In genomic region chr19:38686530-38686888, GRCh38 we compare ENCODE assay signal across 8 cellular contexts. TPM values are rescaled to one million over a fixed set of nuclear protein-coding genes. Genes with fewer than 3 reads are reported as not detected.
DNase-seq lines count a peak whose midpoint lies in the region; ATAC-seq and TF ChIP-seq lines count a peak whose summit lies in the region.

No MANE protein-coding gene starts in this region.

- no peaks in the 10 kb centered on the region for H3K9me3 ChIP-seq in iPS-20b (ENCODE audit: insufficient read depth, low read depth, low read length)
- H3K9me3 ChIP-seq in testis: no peaks in the 10 kb centered on the region
- H3K9me3 ChIP-seq in MG63: no peaks in the 10 kb centered on the region

- H3K4me1 ChIP-seq in iPS-20b (ENCODE audit: insufficient read depth, low read length) (peaks cover 40% of the 10 kb centered on the region), testis (peaks cover 34% of the 10 kb centered on the region)

- WGBS in testis, 2 donors: 89 to 93% methylated on average over 5 of the region's 5 CpGs

- H3K4me3 ChIP-seq in iPS-20b (ENCODE audit: low read length) (peak overlapping the region; percentile 39; the same call in 1 of the 2 replicates), testis (no peak overlapping the region), MG63 (no peak overlapping the region)

- H3K27me3 ChIP-seq in iPS-20b (ENCODE audit: insufficient read depth, low read length): no peaks in the 10 kb centered on the region
- no peaks in the 10 kb centered on the region for H3K27me3 ChIP-seq in testis
- no peaks in the 10 kb centered on the region for H3K27me3 ChIP-seq in MG63

- TF ChIP-seq POLR2A in testis (IDR thresholded peaks at IDR 0.05): no peak

- no peak for ATAC-seq in HG03469 (IDR thresholded peaks at IDR 0.05; ENCODE audit: unreplicated experiment)

- H3K27ac ChIP-seq in iPS-20b (ENCODE audit: low read length) (peak overlapping the region; percentile 97), testis (peak overlapping the region; percentile 50 to 58)

- TF ChIP-seq CTCF in testis (IDR thresholded peaks at IDR 0.05): no peak

- peak overlapping the region; percentile 72; the same call in 1 of the 2 replicates for H3K9ac ChIP-seq in iPS-20b (ENCODE audit: low read depth, low read length)

- H3K36me3 ChIP-seq in iPS-20b (ENCODE audit: insufficient read depth, low read depth, low read length) (0 out of 2 replicates have a peak, but pooled peaks cover 3% of the 10 kb centered on the region), testis (ENCODE audit: low read depth, missing control alignments) (no peaks in the 10 kb centered on the region), MG63 (peaks cover 70% of the 10 kb centered on the region)

- intact Hi-C loops in testis (cut with DNase I; ENCODE audit: low total_unique reads): no loop called here

- DNase-seq in activated naive CD4-positive, alpha-beta T cell treated with Interleukin-2 at 50 U/mL for 16 hours: peak; percentile 43
- DNase-seq in activated naive CD4-positive, alpha-beta T cell (lab: John Stamatoyannopoulos, UW): no peak
- DNase-seq in activated T-cell treated with anti-CD3 and anti-CD28 coated beads, Interleukin-2, amount 50 U/mL, for 1 hour: peak; percentile 52
- DNase-seq in testis: no peak
- no peak for DNase-seq in ACHN
- DNase-seq in MG63: no peak

- in situ Hi-C loops in ACHN (cut with HindIII; ENCODE audit: low pct_ligation_motif_present, low pct_unique_long_range_greater_than_20kb, low sequenced_read_pairs): no loop called here

RNA-seq across cellular contexts. Expression of gene ACTN4, which starts 39.1 kb away (rescaled TPM):
- 100 to 1,000 TPM; 112 to 135 TPM for total RNA-seq in testis
- polyA plus RNA-seq in testis (ENCODE audit: insufficient read depth, low read depth, low replicate concordance): 158 TPM
- 476 and 621 TPM in 2 replicates for total RNA-seq in MG63 (2014; rRNA removed; shearing (Covaris generic); ENCODE audit: low replicate concordance)

RNA-seq across cellular contexts. Expression of gene CAPN12, which starts 57.8 kb away (rescaled TPM):
- total RNA-seq in testis: 1 to 10 TPM; 4.6 to 5.5 TPM
- polyA plus RNA-seq in testis (ENCODE audit: insufficient read depth, low read depth, low replicate concordance): 3.6 TPM
- total RNA-seq in MG63 (2014; rRNA removed; shearing (Covaris generic); ENCODE audit: low replicate concordance): not detected in 2 replicates

Comparison
In these comparisons a context has a peak if more than half of its experiments do, and no peak if none do; other contexts are left out.
1. DNase-seq: peak in activated naive CD4-positive, alpha-beta T cell treated with Interleukin-2 at 50 U/mL for 16 hours (single experiment) and activated T-cell treated with anti-CD3 and anti-CD28 coated beads, Interleukin-2, amount 50 U/mL, for 1 hour (single experiment); none in activated naive CD4-positive, alpha-beta T cell (0 of 4), testis (single experiment), ACHN (single experiment) and MG63 (single experiment).